In the genomic region with DNA sequence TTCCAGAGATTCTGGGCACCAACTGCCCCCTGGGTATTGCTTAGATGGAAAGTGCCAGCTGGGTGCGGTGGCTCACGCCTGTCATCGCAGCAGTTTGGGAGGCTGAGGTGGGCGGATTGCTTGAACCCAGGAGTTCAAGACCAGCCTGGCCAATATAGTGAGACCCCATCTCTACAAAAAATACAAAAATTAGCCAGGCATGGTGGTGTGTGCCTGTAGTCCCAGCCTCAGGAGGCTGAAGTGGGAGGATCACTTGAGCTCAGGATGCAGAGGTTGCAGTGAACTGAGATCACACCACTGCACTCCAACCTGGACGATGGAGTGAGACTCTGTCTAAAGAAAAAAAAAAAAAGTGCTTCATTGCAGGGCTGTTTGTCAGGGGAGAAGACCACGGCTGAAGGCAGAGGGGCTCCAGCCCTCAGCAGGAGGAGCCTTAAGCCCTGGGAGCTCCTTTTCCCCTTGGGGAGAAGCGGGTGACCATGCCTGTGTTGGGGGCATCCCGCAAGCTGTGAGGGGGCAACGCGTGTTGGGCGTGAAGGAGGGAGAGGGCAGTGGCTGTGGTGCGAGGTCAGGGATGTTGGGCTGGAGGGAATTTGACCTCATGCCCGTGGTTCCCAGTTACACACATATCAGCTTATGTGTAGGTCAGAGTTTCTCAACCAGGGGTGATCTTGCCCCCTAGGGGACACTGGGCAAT, we compare ENCODE assay signal across 1 cellular context.
TF ChIP-seq lines count a peak whose summit lies in the region.

No MANE protein-coding gene starts in this region.

TF ChIP-seq in neural cell, 6 proteins besides CTCF, POLR2A, EP300 and RAD21:
- no peak for TF ChIP-seq POLR2AphosphoS5 (IDR thresholded peaks at IDR 0.05)
- no peak for TF ChIP-seq TAF1 (IDR thresholded peaks at IDR 0.05; ENCODE audit: low read depth)
- TF ChIP-seq SMC3 (conservative IDR thresholded peaks at IDR 0.05; ENCODE audit: poor library complexity), result no peak
- no peak for TF ChIP-seq EZH2 (IDR thresholded peaks at IDR 0.05; ENCODE audit: borderline replicate concordance, insufficient read depth, low read length, poor library complexity, severe bottlenecking)
- TF ChIP-seq, protein P1, sequence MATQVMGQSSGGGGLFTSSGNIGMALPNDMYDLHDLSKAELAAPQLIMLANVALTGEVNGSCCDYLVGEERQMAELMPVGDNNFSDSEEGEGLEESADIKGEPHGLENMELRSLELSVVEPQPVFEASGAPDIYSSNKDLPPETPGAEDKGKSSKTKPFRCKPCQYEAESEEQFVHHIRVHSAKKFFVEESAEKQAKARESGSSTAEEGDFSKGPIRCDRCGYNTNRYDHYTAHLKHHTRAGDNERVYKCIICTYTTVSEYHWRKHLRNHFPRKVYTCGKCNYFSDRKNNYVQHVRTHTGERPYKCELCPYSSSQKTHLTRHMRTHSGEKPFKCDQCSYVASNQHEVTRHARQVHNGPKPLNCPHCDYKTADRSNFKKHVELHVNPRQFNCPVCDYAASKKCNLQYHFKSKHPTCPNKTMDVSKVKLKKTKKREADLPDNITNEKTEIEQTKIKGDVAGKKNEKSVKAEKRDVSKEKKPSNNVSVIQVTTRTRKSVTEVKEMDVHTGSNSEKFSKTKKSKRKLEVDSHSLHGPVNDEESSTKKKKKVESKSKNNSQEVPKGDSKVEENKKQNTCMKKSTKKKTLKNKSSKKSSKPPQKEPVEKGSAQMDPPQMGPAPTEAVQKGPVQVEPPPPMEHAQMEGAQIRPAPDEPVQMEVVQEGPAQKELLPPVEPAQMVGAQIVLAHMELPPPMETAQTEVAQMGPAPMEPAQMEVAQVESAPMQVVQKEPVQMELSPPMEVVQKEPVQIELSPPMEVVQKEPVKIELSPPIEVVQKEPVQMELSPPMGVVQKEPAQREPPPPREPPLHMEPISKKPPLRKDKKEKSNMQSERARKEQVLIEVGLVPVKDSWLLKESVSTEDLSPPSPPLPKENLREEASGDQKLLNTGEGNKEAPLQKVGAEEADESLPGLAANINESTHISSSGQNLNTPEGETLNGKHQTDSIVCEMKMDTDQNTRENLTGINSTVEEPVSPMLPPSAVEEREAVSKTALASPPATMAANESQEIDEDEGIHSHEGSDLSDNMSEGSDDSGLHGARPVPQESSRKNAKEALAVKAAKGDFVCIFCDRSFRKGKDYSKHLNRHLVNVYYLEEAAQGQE (IDR thresholded peaks at IDR 0.05; ENCODE audit: borderline replicate concordance), result no peak
- TF ChIP-seq MXI1 (conservative IDR thresholded peaks at IDR 0.05; ENCODE audit: poor library complexity, severe bottlenecking), result no peak
